ENCODE assay signal across 9 cellular contexts in the genomic region with DNA sequence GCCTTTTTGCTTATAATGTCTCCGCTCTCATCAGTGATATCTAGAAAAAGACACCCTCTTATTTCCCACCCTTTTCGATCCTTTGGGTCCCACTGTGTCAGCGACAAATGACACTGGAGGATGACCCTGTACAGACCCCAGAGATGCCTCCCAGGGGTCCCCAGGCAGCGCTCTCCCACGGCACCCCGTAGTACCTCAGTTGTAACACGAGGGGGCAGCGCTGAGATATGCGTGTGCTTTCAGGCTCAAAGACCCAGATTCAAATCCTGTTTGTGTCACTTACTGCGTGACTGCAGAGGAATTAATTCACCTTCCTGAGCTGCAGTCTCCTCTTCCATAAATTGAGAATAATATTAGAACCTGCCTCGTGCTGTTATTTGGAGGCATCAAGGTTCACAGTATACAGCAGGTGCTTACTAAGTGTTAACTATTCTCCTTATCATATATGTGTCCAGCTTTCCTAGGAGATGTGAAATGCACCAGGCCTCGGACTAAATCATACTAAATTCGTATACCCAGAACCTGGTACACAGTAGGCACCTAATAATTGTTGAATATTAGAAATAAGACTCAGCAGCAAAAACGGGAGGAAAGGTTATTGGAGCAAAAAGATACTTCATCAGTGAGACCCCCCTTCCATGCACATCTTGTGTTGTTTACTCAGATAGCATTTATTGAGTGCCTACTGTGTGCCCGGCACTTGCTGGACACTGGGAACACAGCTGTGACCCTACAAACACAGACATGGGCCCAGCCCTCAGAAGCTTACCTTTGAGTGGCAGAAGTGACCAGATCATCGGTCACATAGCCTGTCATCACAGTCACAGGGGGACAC.
DNase-seq lines count a peak whose midpoint lies in the region; ATAC-seq and TF ChIP-seq lines count a peak whose summit lies in the region.
"Had no signal": no experiment of that assay in that cellular context is flagged by ENCODE, and none has a peak within 500 bp of the region (broad histone marks: within the 10 kb centered on the region; RNA-seq: fewer than 3 reads in every experiment).

No MANE protein-coding gene starts in this region.

- POLR2A ChIA-PET in Panc1 (lab: Charles Lee) = no interaction called here

- H3K4me2 ChIP-seq in fibroblast of lung (ENCODE audit: extremely low read depth, insufficient read depth, low read length) = no peak overlapping the region

- ATAC-seq in heart right ventricle (no peak), left cardiac atrium (no peak), Panc1 (no peak), upper lobe of right lung (peak; percentile 53), GM21786 (IDR thresholded peaks at IDR 0.05; ENCODE audit: unreplicated experiment) (no peak)
- ATAC-seq: stimulated activated naive B cell treated with anti-CD40 and anti-IgM and Interleukin-4, amounts not matched to agents 10 μg/mL and 1 μg/mL and 100 μg/mL, for 72 hours had no signal

- H3K27me3 ChIP-seq in heart right ventricle (peaks cover 0 to 52% (median 32%) of the 10 kb centered on the region in 7 donors), Panc1 (ENCODE audit: control insufficient read depth, insufficient read depth, low read length) (peaks cover 11% of the 10 kb centered on the region), fibroblast of lung (ENCODE audit: control insufficient read depth, insufficient read depth, low read length) (peaks cover 2% of the 10 kb centered on the region), upper lobe of right lung (peaks cover 18% of the 10 kb centered on the region)

- peak in 8 of 9 donors; percentile 13 to 59 (median 30) for TF ChIP-seq CTCF in heart right ventricle (IDR thresholded peaks at IDR 0.05)
- peak; percentile 84 for TF ChIP-seq CTCF in Panc1 (IDR thresholded peaks at IDR 0.05)
- peak; percentile 34 to 55 for TF ChIP-seq CTCF in fibroblast of lung (conservative IDR thresholded peaks at IDR 0.05 in 1 of 2, IDR thresholded peaks at IDR 0.05 in 1 of 2; ENCODE audit: low read depth in 1 of 2, low read length in 2 of 2)
- TF ChIP-seq CTCF in upper lobe of right lung (IDR thresholded peaks at IDR 0.05) = peak; percentile 54

- H3K9me3 ChIP-seq in heart right ventricle = peaks cover 0 to 3% (median 0%) of the 10 kb centered on the region in 11 donors
- no peaks in the 10 kb centered on the region; the same call in 1 of the 2 replicates for H3K9me3 ChIP-seq in Panc1 (ENCODE audit: control insufficient read depth, insufficient read depth, low read depth, low read length)
- no peaks in the 10 kb centered on the region for H3K9me3 ChIP-seq in fibroblast of lung (ENCODE audit: control insufficient read depth, insufficient read depth, low read depth, low read length)
- H3K9me3 ChIP-seq in upper lobe of right lung = no peaks in the 10 kb centered on the region

- H3K9ac ChIP-seq in fibroblast of lung (ENCODE audit: insufficient read depth, low read length) = no peak overlapping the region

- intact Hi-C loops in heart right ventricle (cut with DNase I) (no loop called here), left cardiac atrium (cut with DNase I) (no loop called here), Panc1 (cut with micrococcal nuclease; ENCODE audit: unreplicated experiment) (no loop called here), upper lobe of right lung (cut with DNase I) (no loop called here)

- DNase-seq in heart right ventricle = no peak
- no peak for DNase-seq in left cardiac atrium
- DNase-seq in Panc1 (ENCODE audit: low read depth, low spot score) = no peak
- no peak for DNase-seq in fibroblast of lung (ENCODE audit: low read depth in 2 of 2)
- no peak for DNase-seq in upper lobe of right lung
- no peak for DNase-seq in putamen (ENCODE audit: low spot score)
- no peak for DNase-seq in dedifferentiated amniotic fluid mesenchymal stem cell (ENCODE audit: extremely low spot score)
- DNase-seq: stimulated activated naive B cell treated with anti-CD40 and anti-IgM and Interleukin-4, amounts not matched to agents 10 μg/mL and 1 μg/mL and 100 μg/mL, for 72 hours had no signal

- H4K20me1 ChIP-seq in fibroblast of lung (ENCODE audit: control insufficient read depth, extremely low read depth, insufficient read depth, low read length) = no peaks in the 10 kb centered on the region

- BruUV-seq in Panc1 (replicated peaks; lab: Mats Ljungman, UMichigan) = no TSS peak

- H3K4me3 ChIP-seq in heart right ventricle = no peak overlapping the region
- H3K4me3 ChIP-seq in Panc1 (ENCODE audit: low read depth in 2 of 2, low read length in 2 of 2) = no peak overlapping the region
- no peak overlapping the region for H3K4me3 ChIP-seq in fibroblast of lung (replicated peaks in 1 of 4; ENCODE audit: control extremely low read depth in 1 of 4, insufficient read depth in 1 of 4, low read depth in 3 of 4, low read length in 4 of 4)
- H3K4me3 ChIP-seq in upper lobe of right lung = no peak overlapping the region

- H2AFZ ChIP-seq in fibroblast of lung (ENCODE audit: low read length) = no peak overlapping the region

- in situ Hi-C loops in Panc1 (cut with HindIII; ENCODE audit: low pct_unique_long_range_greater_than_20kb, low sequenced_read_pairs) = no loop called here

- H3K27ac ChIP-seq in heart right ventricle (no peak overlapping the region), Panc1 (ENCODE audit: low read length) (no peak overlapping the region), fibroblast of lung (ENCODE audit: insufficient read depth, low read length) (no peak overlapping the region), upper lobe of right lung (no peak overlapping the region)

- CTCF ChIA-PET in Panc1 (lab: Charles Lee) = interaction anchor here (0.6 to 2.3 kb wide), 3 partner anchors 30 to 175 kb away, joined by 3 to 7 read pairs (median 3); no protein-coding TSS in a partner anchor

- 80% methylated on average over 16 of the region's 16 CpGs for WGBS in heart right ventricle, 2 donors

- no peaks in the 10 kb centered on the region for H3K79me2 ChIP-seq in fibroblast of lung (ENCODE audit: control insufficient read depth, insufficient read depth, low read length)

- peaks cover 0 to 6% (median 0%) of the 10 kb centered on the region in 9 donors for H3K4me1 ChIP-seq in heart right ventricle
- H3K4me1 ChIP-seq in Panc1 (ENCODE audit: control insufficient read depth, insufficient read depth, low read length) = no peaks in the 10 kb centered on the region
- H3K4me1 ChIP-seq in fibroblast of lung (ENCODE audit: control insufficient read depth, extremely low read depth, insufficient read depth, low read length) = no peaks in the 10 kb centered on the region
- H3K4me1 ChIP-seq in upper lobe of right lung = no peaks in the 10 kb centered on the region

- H3K36me3 ChIP-seq in heart right ventricle (no peaks in the 10 kb centered on the region), Panc1 (ENCODE audit: control insufficient read depth, insufficient read depth, low read length) (no peaks in the 10 kb centered on the region), fibroblast of lung (ENCODE audit: control insufficient read depth, insufficient read depth, low read length) (no peaks in the 10 kb centered on the region), upper lobe of right lung (no peaks in the 10 kb centered on the region)

Comparison
In these comparisons a context has a peak if more than half of its experiments do, and no peak if none do; other contexts are left out.
1. CTCF ChIP-seq: peak in every context shown above with its lines; median percentile 84 in Panc1; 54 in upper lobe of right lung; 44 in fibroblast of lung; 30 in heart right ventricle.